Comparison of ENCODE assay signal across 1 cellular context in the genomic region with DNA sequence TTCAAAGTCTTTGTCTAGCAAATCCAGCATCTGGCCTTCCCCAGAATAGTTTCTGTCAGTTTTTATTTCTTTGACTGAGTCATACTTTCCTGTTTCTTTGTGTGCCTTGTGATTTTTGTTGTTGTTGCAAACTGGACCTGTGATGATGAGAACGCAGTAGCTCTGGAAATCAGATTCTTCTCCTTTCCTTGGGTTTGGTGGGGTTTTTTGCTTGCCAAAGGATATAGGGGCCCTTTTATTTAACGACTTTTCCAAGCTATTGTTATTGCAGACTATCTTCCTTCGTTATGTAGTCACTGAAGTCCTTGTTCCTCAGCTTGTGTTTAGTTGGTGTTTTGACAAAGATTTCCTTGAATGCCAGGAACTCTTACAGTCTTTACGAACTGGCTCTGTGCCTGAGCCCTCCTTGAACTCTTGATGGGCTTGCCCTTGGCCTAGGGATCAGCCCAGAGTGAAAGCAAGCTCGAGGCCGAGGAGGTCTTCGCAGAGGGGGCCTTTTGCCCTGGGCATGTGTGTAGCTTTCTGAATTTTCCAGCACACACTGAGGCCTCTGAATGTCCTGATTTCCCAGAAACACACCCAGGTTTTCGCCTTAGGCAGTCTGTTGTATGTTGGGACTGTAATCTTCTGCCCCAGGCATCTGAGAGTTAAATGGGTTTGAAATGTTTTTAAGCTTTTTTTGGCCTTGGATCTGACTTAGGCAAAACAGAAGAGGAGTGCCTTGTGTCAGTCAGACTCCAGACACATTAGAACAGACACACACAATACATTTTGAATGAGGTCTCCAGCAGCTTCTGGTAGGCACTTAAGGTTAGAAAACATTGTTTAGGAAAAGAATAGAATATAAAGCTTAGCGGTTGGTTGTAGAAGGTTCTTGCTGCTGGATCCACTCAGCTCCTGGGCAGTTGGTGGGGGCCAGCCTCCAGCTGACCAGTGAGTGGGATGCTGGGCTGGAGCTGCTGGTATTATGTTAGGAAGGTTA.
TF ChIP-seq lines count a peak whose summit lies in the region.

No MANE protein-coding gene starts in this region.

TF ChIP-seq in HepG2, 621 proteins besides CTCF, POLR2A, EP300 and RAD21:
- TF ChIP-seq ZNF142 (CRISPR knock-in tag; IDR thresholded peaks at IDR 0.05) (0 out of 2 replicates have a peak, but pooled peaks have one; percentile 25), ZFX (CRISPR knock-in tag; IDR thresholded peaks at IDR 0.05; ENCODE audit: low read depth) (peak; percentile 15; the same call in 1 of the 2 replicates), SMC3 (IDR thresholded peaks at IDR 0.05; ENCODE audit: low read length) (no peak), FOXO4 (CRISPR knock-in tag; conservative IDR thresholded peaks at IDR 0.05) (0 out of 2 replicates have a peak, but pooled peaks have one; percentile 66), ZNF12 (CRISPR knock-in tag; IDR thresholded peaks at IDR 0.05) (peak; percentile 73), REXO4 (CRISPR knock-in tag; IDR thresholded peaks at IDR 0.05; ENCODE audit: borderline replicate concordance) (no peak), ZFY (CRISPR knock-in tag; IDR thresholded peaks at IDR 0.05) (peak; percentile 15; the same call in 1 of the 2 replicates), ZNF652 (CRISPR knock-in tag; IDR thresholded peaks at IDR 0.05; ENCODE audit: borderline replicate concordance, low read depth) (peak; percentile 58; the same call in 1 of the 2 replicates)
TF ChIP-seq in HepG2: peak in this region for 6.
